ENCODE assay signal across 1 cellular context in the genomic region with DNA sequence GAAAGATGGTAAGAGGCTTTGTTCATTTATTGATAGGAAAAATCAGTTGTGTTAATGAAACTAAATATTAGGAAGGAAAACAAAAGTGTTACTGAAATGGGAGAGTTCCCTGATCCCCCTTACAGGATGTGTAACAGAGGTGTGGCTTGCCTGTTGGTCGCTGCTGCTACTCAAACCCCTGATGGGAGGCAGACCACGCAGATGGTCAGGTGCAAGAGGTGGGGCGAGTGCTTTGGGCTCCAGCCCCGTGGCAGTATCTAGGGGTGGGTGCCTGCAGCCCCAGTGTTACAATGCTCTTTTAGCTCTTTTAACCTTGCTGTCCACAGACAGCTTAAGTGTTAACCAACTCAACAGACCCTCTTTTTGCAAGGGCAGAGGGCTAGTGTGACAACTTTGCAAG.
TF ChIP-seq lines count a peak whose summit lies in the region.

No MANE protein-coding gene starts in this region.

TF ChIP-seq in IMR-90, 13 proteins besides CTCF, POLR2A, EP300 and RAD21 (continued from another document):
- TF ChIP-seq RCOR1 (IDR thresholded peaks at IDR 0.05; ENCODE audit: insufficient replicate concordance, low read length) (no peak), MXI1 (IDR thresholded peaks at IDR 0.05; ENCODE audit: borderline replicate concordance, low read depth, low read length) (no peak), CEBPB (IDR thresholded peaks at IDR 0.05; ENCODE audit: low read depth, low read length) (no peak), FOS (IDR thresholded peaks at IDR 0.05; ENCODE audit: low read depth, low read length) (no peak), BHLHE40 (IDR thresholded peaks at IDR 0.05; ENCODE audit: low read depth, low read length) (no peak), USF2 (IDR thresholded peaks at IDR 0.05; ENCODE audit: low read depth, low read length) (no peak), RFX5 (IDR thresholded peaks at IDR 0.05; ENCODE audit: low read depth, low read length) (no peak), NFE2L2 (IDR thresholded peaks at IDR 0.05; ENCODE audit: low read depth, low read length) (no peak), MAZ (IDR thresholded peaks at IDR 0.05; ENCODE audit: borderline replicate concordance, low read depth, low read length) (no peak), MAFK (IDR thresholded peaks at IDR 0.05; ENCODE audit: low read depth, low read length) (no peak)
